In genomic region chr20:62689861-62690644, GRCh38 we compare ENCODE assay signal across 29 cellular contexts. TPM values are rescaled to one million over a fixed set of nuclear protein-coding genes. Genes with fewer than 3 reads are reported as not detected.
"Had no signal": no experiment of that assay in that cellular context is flagged by ENCODE, and none has a peak within 500 bp of the region (broad histone marks: within the 10 kb centered on the region; RNA-seq: fewer than 3 reads in every experiment).

No MANE protein-coding gene starts in this region.

- H3K9me3 ChIP-seq: esophagus squamous epithelium, gastroesophageal sphincter, heart right ventricle had no signal

- H3K9me3 Mint-ChIP-seq: activated CD4-positive, alpha-beta memory T cell treated with anti-CD3 and anti-CD28 coated beads, Interleukin-2, amount 10 ng/mL, durations not matched to agents 7 days and 5 days; activated CD4-positive, alpha-beta T cell treated with anti-CD3 and anti-CD28 coated beads, Interleukin-2, amount 10 ng/mL, durations not matched to agents 7 days and 5 days; activated T-cell treated with anti-CD3 and anti-CD28 coated beads, Interleukin-2, amount 50 U/mL, for 4 hours; activated T-helper 17 cell treated with anti-CD3 and anti-CD28 coated beads, Interleukin-2, amount 50 U/mL, for 72 hours; T-helper 2 cell treated with Interferon-gamma antibody and Interleukin-4, amounts not matched to agents 5 μg/mL and 100 μg/mL, for 36 hours had no signal

- FAIRE-seq: astrocyte, colon, endometrium, endothelial cell of umbilical vein had no signal

- H3K36me3 Mint-ChIP-seq: activated naive CD8-positive, alpha-beta T cell had no signal

- H3K27me3 Mint-ChIP-seq: activated CD4-positive, alpha-beta T cell treated with anti-CD3 and anti-CD28 coated beads, Interleukin-2, amount 10 ng/mL, durations not matched to agents 7 days and 5 days; activated naive CD8-positive, alpha-beta T cell had no signal

- H3K27ac ChIP-seq: epithelial cell of prostate, esophagus squamous epithelium, gastroesophageal sphincter, heart right ventricle had no signal

- H3K4me3 Mint-ChIP-seq: activated CD4-positive, alpha-beta memory T cell treated with anti-CD3 and anti-CD28 coated beads, Interleukin-2, amount 10 ng/mL, durations not matched to agents 7 days and 5 days; activated CD4-positive, alpha-beta T cell treated with anti-CD3 and anti-CD28 coated beads, Interleukin-2, amount 10 ng/mL, durations not matched to agents 7 days and 5 days; activated naive CD8-positive, alpha-beta T cell; activated T-cell treated with anti-CD3 and anti-CD28 coated beads, Interleukin-2, amount 50 U/mL, for 4 hours; activated T-helper 17 cell treated with anti-CD3 and anti-CD28 coated beads, Interleukin-2, amount 50 U/mL, for 72 hours; T-helper 17 cell; T-helper 2 cell treated with Interferon-gamma antibody and Interleukin-4, amounts not matched to agents 5 μg/mL and 100 μg/mL, for 36 hours had no signal

- H3K36me3 ChIP-seq: esophagus squamous epithelium, gastroesophageal sphincter, heart right ventricle had no signal

- DNase-seq: activated CD4-positive, alpha-beta memory T cell treated with anti-CD3 and anti-CD28 coated beads, Interleukin-2, amount 10 ng/mL, durations not matched to agents 7 days and 5 days; activated CD4-positive, alpha-beta T cell treated with anti-CD3 and anti-CD28 coated beads for 1 hour; activated CD4-positive, alpha-beta T cell treated with anti-CD3 and anti-CD28 coated beads for 4 hours; activated CD4-positive, alpha-beta T cell treated with anti-CD3 and anti-CD28 coated beads, Interleukin-2, amount 10 ng/mL, durations not matched to agents 7 days and 5 days; activated CD4-positive, alpha-beta T cell treated with anti-CD3 and anti-CD28 coated beads, Interleukin-2, amount 50 U/mL, for 4 hours; activated effector memory CD4-positive, alpha-beta T cell treated with Interleukin-2 at 50 U/mL for 16 hours; activated gamma-delta T cell treated with Interleukin-2 at 50 U/mL for 16 hours; activated naive CD4-positive, alpha-beta T cell treated with anti-CD3 and anti-CD28 coated beads, Interleukin-2, amount 50 U/mL, for 16 hours; activated naive CD4-positive, alpha-beta T cell treated with Interleukin-2 at 50 U/mL for 16 hours; activated T-cell treated with anti-CD3 and anti-CD28 coated beads, Interleukin-2, amount 50 U/mL, for 4 hours; amniotic stem cell; anterior cingulate cortex; effector CD8-positive, alpha-beta T cell; esophagus squamous epithelium; foreskin melanocyte; heart right ventricle; T-helper 17 cell; T1000 had no signal

- H3K4me3 ChIP-seq: esophagus squamous epithelium, gastroesophageal sphincter, heart right ventricle had no signal

- H3K4me1 Mint-ChIP-seq: activated T-helper 17 cell treated with anti-CD3 and anti-CD28 coated beads, Interleukin-2, amount 50 U/mL, for 72 hours had no signal

- H3K27ac Mint-ChIP-seq: activated CD4-positive, alpha-beta memory T cell treated with anti-CD3 and anti-CD28 coated beads, Interleukin-2, amount 10 ng/mL, durations not matched to agents 7 days and 5 days; activated CD4-positive, alpha-beta T cell treated with anti-CD3 and anti-CD28 coated beads, Interleukin-2, amount 10 ng/mL, durations not matched to agents 7 days and 5 days; activated naive CD8-positive, alpha-beta T cell; activated T-helper 17 cell treated with anti-CD3 and anti-CD28 coated beads, Interleukin-2, amount 50 U/mL, for 72 hours; T-helper 17 cell; T-helper 2 cell treated with Interferon-gamma antibody and Interleukin-4, amounts not matched to agents 5 μg/mL and 100 μg/mL, for 36 hours had no signal

RNA-seq across cellular contexts. Expression of gene NTSR1, which starts 18.6 kb away (rescaled TPM):
- total RNA-seq: activated CD4-positive, alpha-beta memory T cell treated with anti-CD3 and anti-CD28 coated beads, Interleukin-2, amount 10 ng/mL, durations not matched to agents 7 days and 5 days; activated T-helper 17 cell treated with anti-CD3 and anti-CD28 coated beads, Interleukin-2, amount 50 U/mL, for 72 hours; chondrocyte had no signal
- polyA plus RNA-seq: heart right ventricle had no signal

RNA-seq across cellular contexts. Expression of gene SLCO4A1, which starts 47.8 kb away (rescaled TPM):
- total RNA-seq: chondrocyte had no signal
- polyA plus RNA-seq: fibroblast of lung had no signal
